Comparison of ENCODE assay signal across 20 cellular contexts in the genomic region with DNA sequence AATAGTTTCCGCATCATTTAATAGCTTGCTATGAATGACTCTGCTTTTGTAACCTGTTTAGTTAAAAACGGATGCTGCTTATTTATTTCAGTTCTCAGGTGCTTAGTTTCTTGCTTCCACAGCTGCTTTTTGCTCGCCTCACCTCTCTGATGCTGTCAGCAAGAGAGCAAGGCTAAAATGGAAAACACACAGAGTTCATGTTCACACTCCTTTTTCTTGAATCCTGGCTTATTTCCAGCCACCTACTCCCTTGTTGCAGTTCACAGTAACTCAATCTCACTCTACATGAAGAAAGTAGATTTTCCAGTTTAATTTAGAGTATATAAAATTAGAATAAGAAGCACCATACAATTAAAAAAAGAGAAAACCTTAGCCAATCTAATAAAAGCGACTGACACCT.
A peak's percentile ranks its signal among the peaks of the same experiment; 100 is the strongest.
DNase-seq lines count a peak whose midpoint lies in the region; TF ChIP-seq lines count a peak whose summit lies in the region.
"Had no signal": no experiment of that assay in that cellular context is flagged by ENCODE, and none has a peak within 500 bp of the region (broad histone marks: within the 10 kb centered on the region; RNA-seq: fewer than 3 reads in every experiment).

No MANE protein-coding gene starts in this region.

- 56 to 60% methylated on average over 4 of the region's 4 CpGs for WGBS in tibial nerve, 2 donors

- TF ChIP-seq EP300 in tibial nerve (IDR thresholded peaks at IDR 0.05): no peak

- no peak for TF ChIP-seq POLR2A in tibial nerve (IDR thresholded peaks at IDR 0.05)
- TF ChIP-seq POLR2A in breast epithelium (IDR thresholded peaks at IDR 0.05): no peak

- H3K4me1 ChIP-seq in OCI-LY3 (ENCODE audit: low read length) (peaks cover 8% of the 10 kb centered on the region), tibial nerve (no peaks in the 10 kb centered on the region), left ventricle myocardium inferior (no peaks in the 10 kb centered on the region), breast epithelium (no peaks in the 10 kb centered on the region)

- H3K27ac Mint-ChIP-seq in mesothelial cell of epicardium: peak overlapping the region; percentile 39
- H3K27ac Mint-ChIP-seq: CD8-positive, alpha-beta T cell; T-helper 1 cell treated with Interleukin-12 subunit alpha and Interleukin-12 subunit beta and Interleukin-4 antibody, amounts not matched to agents 30 μg/mL and 1 μg/mL, for 36 hours had no signal

- H3K27ac ChIP-seq in OCI-LY3 (ENCODE audit: low read length): no peak overlapping the region
- H3K27ac ChIP-seq in tibial nerve: no peak overlapping the region
- H3K27ac ChIP-seq in left ventricle myocardium inferior (replicated peaks): no peak overlapping the region
- no peak overlapping the region for H3K27ac ChIP-seq in breast epithelium
- H3K27ac ChIP-seq: KMS-11 had no signal

- H3K9me3 ChIP-seq in OCI-LY3 (ENCODE audit: insufficient read depth, low read length): no peaks in the 10 kb centered on the region
- H3K9me3 ChIP-seq in tibial nerve: no peaks in the 10 kb centered on the region
- no peaks in the 10 kb centered on the region for H3K9me3 ChIP-seq in left ventricle myocardium inferior (replicated peaks)
- H3K9me3 ChIP-seq in breast epithelium: no peaks in the 10 kb centered on the region

- H3K4me1 Mint-ChIP-seq in mesothelial cell of epicardium: peaks cover 14% of the 10 kb centered on the region

- no peaks in the 10 kb centered on the region for H3K36me3 Mint-ChIP-seq in mesothelial cell of epicardium
- H3K36me3 Mint-ChIP-seq: CD8-positive, alpha-beta T cell had no signal

- H3K79me2 ChIP-seq in OCI-LY3 (ENCODE audit: low read length): no peaks in the 10 kb centered on the region

- H3K9ac ChIP-seq in OCI-LY3 (ENCODE audit: low read length): no peak overlapping the region
- H3K9ac ChIP-seq: KMS-11 had no signal

- TF ChIP-seq CTCF in OCI-LY3 (IDR thresholded peaks at IDR 0.05; ENCODE audit: low read depth, low read length) (no peak), mesothelial cell of epicardium (IDR thresholded peaks at IDR 0.05; ENCODE audit: unreplicated experiment) (no peak), tibial nerve (IDR thresholded peaks at IDR 0.05) (no peak), left ventricle myocardium inferior (IDR thresholded peaks at IDR 0.05; ENCODE audit: borderline replicate concordance) (no peak), breast epithelium (IDR thresholded peaks at IDR 0.05) (no peak)

- H3K4me3 ChIP-seq in OCI-LY3 (ENCODE audit: low read length) (no peak overlapping the region), tibial nerve (no peak overlapping the region), left ventricle myocardium inferior (no peak overlapping the region), breast epithelium (no peak overlapping the region)

- H4K20me1 ChIP-seq in OCI-LY3 (ENCODE audit: insufficient read depth, low read length): no peaks in the 10 kb centered on the region

- H3K27me3 ChIP-seq in OCI-LY3 (ENCODE audit: low read depth, low read length) (no peaks in the 10 kb centered on the region), tibial nerve (no peaks in the 10 kb centered on the region), left ventricle myocardium inferior (ENCODE audit: low read depth) (no peaks in the 10 kb centered on the region), breast epithelium (no peaks in the 10 kb centered on the region)

- 0 out of 2 replicates have a peak overlapping the region, but pooled peaks have one; percentile 23 for H2AFZ ChIP-seq in OCI-LY3 (ENCODE audit: low read depth, low read length)

- H3K27me3 Mint-ChIP-seq in mesothelial cell of epicardium (ENCODE audit: low read depth): no peaks in the 10 kb centered on the region

- H3K9me3 Mint-ChIP-seq in mesothelial cell of epicardium: no peaks in the 10 kb centered on the region
- H3K9me3 Mint-ChIP-seq: CD8-positive, alpha-beta T cell; T-helper 1 cell treated with Interleukin-12 subunit alpha and Interleukin-12 subunit beta and Interleukin-4 antibody, amounts not matched to agents 30 μg/mL and 1 μg/mL, for 36 hours had no signal

- H3K36me3 ChIP-seq in OCI-LY3 (replicated peaks; ENCODE audit: low read depth, low read length) (no peaks in the 10 kb centered on the region), tibial nerve (no peaks in the 10 kb centered on the region), left ventricle myocardium inferior (no peaks in the 10 kb centered on the region), breast epithelium (no peaks in the 10 kb centered on the region)

- H3K4me3 Mint-ChIP-seq in mesothelial cell of epicardium: no peak overlapping the region
- H3K4me3 Mint-ChIP-seq: CD8-positive, alpha-beta T cell; T-helper 1 cell treated with Interleukin-12 subunit alpha and Interleukin-12 subunit beta and Interleukin-4 antibody, amounts not matched to agents 30 μg/mL and 1 μg/mL, for 36 hours had no signal

- DNase-seq in NCI-H1417 (lab: John Stamatoyannopoulos, UW): peak in 2 of 3 experiments; percentile 9 to 57
- DNase-seq in NCI-H1417 treated with DMSO at 0.1 percent for 48 hours (lab: John Stamatoyannopoulos, UW): no peak
- peak; percentile 4 for DNase-seq in Ammon's horn (ENCODE audit: low spot score)
- DNase-seq in mesothelial cell of epicardium (ENCODE audit: low spot score in 2 of 2, unreplicated experiment in 2 of 2): no peak
- no peak for DNase-seq in tibial nerve (ENCODE audit: low spot score in 2 of 2)
- DNase-seq in left ventricle myocardium inferior: no peak
- DNase-seq in breast epithelium (ENCODE audit: low spot score in 2 of 2): no peak
- DNase-seq: 8988T; C1 segment of cervical spinal cord; Calu3; CD8-positive, alpha-beta T cell; DMS153; IMR-90; NCI-H1436; NCI-H2029; NCI-H510A; NCI-H82 had no signal

- H3K4me2 ChIP-seq in OCI-LY3 (ENCODE audit: low read length): peak overlapping the region; percentile 5; the same call in 1 of the 2 replicates
- H3K4me2 ChIP-seq: KMS-11 had no signal

- intact Hi-C loops in left ventricle myocardium inferior (cut with micrococcal nuclease) (no loop called here), breast epithelium (cut with DNase I; ENCODE audit: low total_unique reads) (loop anchor here (10.0 kb wide), 1 partner anchor 1353 kb away; no protein-coding TSS in a partner anchor)

Comparison
In these comparisons a context has a peak if more than half of its experiments do, and no peak if none do; other contexts are left out.
1. DNase-seq: peak in NCI-H1417 (2 of 3) and Ammon's horn (single experiment); none in NCI-H1417 treated with DMSO at 0.1 percent for 48 hours (single experiment), mesothelial cell of epicardium (0 of 2), tibial nerve (0 of 2), left ventricle myocardium inferior (single experiment) and breast epithelium (0 of 2).